Comparison of ENCODE assay signal across 22 cellular contexts in the genomic region with DNA sequence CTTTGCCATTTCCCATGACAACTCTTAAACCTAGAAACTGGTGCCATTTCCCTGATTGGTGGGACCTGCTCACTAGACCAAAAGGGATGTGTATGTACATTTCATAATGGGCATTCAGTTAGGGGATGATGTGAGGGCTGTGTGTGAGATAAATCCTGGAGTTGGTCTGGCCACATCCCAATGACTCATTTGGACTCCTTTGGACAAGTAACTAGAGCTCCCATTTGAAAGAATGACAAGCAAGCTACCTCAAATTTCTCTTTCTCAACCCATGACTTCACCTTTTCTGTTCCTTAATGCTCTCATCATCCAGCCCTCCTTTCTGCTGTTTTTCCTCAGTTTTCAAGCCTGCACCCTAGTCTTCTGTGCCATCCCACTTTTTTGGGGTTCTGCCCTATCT. TPM values are rescaled to one million over a fixed set of nuclear protein-coding genes. Genes with fewer than 3 reads are reported as not detected.
A peak's percentile ranks its signal among the peaks of the same experiment; 100 is the strongest.
DNase-seq lines count a peak whose midpoint lies in the region; ATAC-seq and TF ChIP-seq lines count a peak whose summit lies in the region.
"Had no signal": no experiment of that assay in that cellular context is flagged by ENCODE, and none has a peak within 500 bp of the region (broad histone marks: within the 10 kb centered on the region; RNA-seq: fewer than 3 reads in every experiment).

No MANE protein-coding gene starts in this region.

- H3K27me3 ChIP-seq in effector memory CD4-positive, alpha-beta T cell (replicated peaks; ENCODE audit: control insufficient read depth, insufficient read depth, low read length, poor library complexity, severe bottlenecking): peaks cover 18% of the 10 kb centered on the region
- H3K27me3 ChIP-seq: ascending aorta, Peyer's patch had no signal

- H3K36me3 ChIP-seq in effector memory CD4-positive, alpha-beta T cell (ENCODE audit: control insufficient read depth, insufficient read depth, low read length): no peaks in the 10 kb centered on the region
- H3K36me3 ChIP-seq: ascending aorta, heart left ventricle, Peyer's patch, upper lobe of right lung had no signal

- in situ Hi-C loops in astrocyte of the spinal cord (cut with HindIII; ENCODE audit: low sequenced_read_pairs): no loop called here

- no peak overlapping the region for H3K4me3 ChIP-seq in AG09309 (ENCODE audit: control insufficient read depth, low read depth, low read length)
- H3K4me3 ChIP-seq in astrocyte of the spinal cord (ENCODE audit: low read depth, low read length): no peak overlapping the region
- no peak overlapping the region for H3K4me3 ChIP-seq in fibroblast of the aortic adventitia (ENCODE audit: low read depth, low read length)
- no peak overlapping the region for H3K4me3 ChIP-seq in effector memory CD4-positive, alpha-beta T cell (ENCODE audit: insufficient read depth, low read depth, low read length, poor library complexity, severe bottlenecking)
- H3K4me3 ChIP-seq: ascending aorta, coronary artery, heart left ventricle, Peyer's patch, upper lobe of right lung had no signal

- DNase-seq in AG09309 (ENCODE audit: low read depth) (peak; percentile 14), HS-5 (ENCODE audit: low read depth) (peak; percentile 28), astrocyte of the spinal cord (ENCODE audit: low read depth, low spot score) (peak; percentile 59), fibroblast of the aortic adventitia (ENCODE audit: low read depth) (peak; percentile 64), iPS-NIHi11 (ENCODE audit: low spot score) (no peak), iPS-NIHi7 (ENCODE audit: extremely low spot score) (no peak)
- DNase-seq in effector memory CD4-positive, alpha-beta T cell: no peak
- DNase-seq: ACHN; activated CD4-positive, alpha-beta T cell treated with anti-CD3 and anti-CD28 coated beads, Interleukin-2, amount 50 U/mL, for 1 hour; CD4-positive, alpha-beta memory T cell; DND-41; heart left ventricle; kidney; natural killer cell; NCI-H1436; Peyer's patch; upper lobe of right lung had no signal

- H3K27ac ChIP-seq in effector memory CD4-positive, alpha-beta T cell (ENCODE audit: insufficient read depth, low read length, poor library complexity, severe bottlenecking): no peak overlapping the region
- H3K27ac ChIP-seq: ascending aorta, coronary artery, heart left ventricle, parathyroid adenoma, Peyer's patch, upper lobe of right lung had no signal

- no peak for ATAC-seq in HG03342 (IDR thresholded peaks at IDR 0.05; ENCODE audit: unreplicated experiment)
- ATAC-seq: heart left ventricle, natural killer cell, sciatic nerve, upper lobe of right lung had no signal

- TF ChIP-seq CTCF in AG09309 (IDR thresholded peaks at IDR 0.05; ENCODE audit: control insufficient read depth, insufficient read depth, low read depth, low read length, missing control alignments) (no peak), astrocyte of the spinal cord (IDR thresholded peaks at IDR 0.05; ENCODE audit: low read depth, low read length) (no peak), fibroblast of the aortic adventitia (IDR thresholded peaks at IDR 0.05; ENCODE audit: insufficient read depth, low read length) (no peak)

- peaks cover 5% of the 10 kb centered on the region for H3K4me1 ChIP-seq in effector memory CD4-positive, alpha-beta T cell (ENCODE audit: control insufficient read depth, insufficient read depth, low read length, poor library complexity, severe bottlenecking)
- H3K4me1 ChIP-seq: parathyroid adenoma had no signal

- H3K9me3 ChIP-seq in effector memory CD4-positive, alpha-beta T cell (ENCODE audit: control insufficient read depth, low read length): no peaks in the 10 kb centered on the region
- H3K9me3 ChIP-seq: ascending aorta, Peyer's patch, upper lobe of right lung had no signal

RNA-seq across cellular contexts. Expression of a gene that starts 27.9 kb away (rescaled TPM):
- 59.4 and 65.9 TPM in 2 replicates for total RNA-seq in fibroblast of the aortic adventitia (ENCODE audit: low replicate concordance)

RNA-seq across cellular contexts. Expression of a gene that starts 27.9 kb away (rescaled TPM):
- total RNA-seq in fibroblast of the aortic adventitia (ENCODE audit: low replicate concordance): 0.45 and 0.49 TPM in 2 replicates
- total RNA-seq: ascending aorta; CD4-positive, alpha-beta memory T cell; Peyer's patch had no signal

Comparison
In these comparisons a context has a peak if more than half of its experiments do, and no peak if none do; other contexts are left out.
1. DNase-seq: peak in AG09309 (single experiment), HS-5 (single experiment), astrocyte of the spinal cord (single experiment) and fibroblast of the aortic adventitia (single experiment); none in effector memory CD4-positive, alpha-beta T cell (0 of 3), iPS-NIHi11 (single experiment) and iPS-NIHi7 (single experiment).